ENCODE assay signal across 30 cellular contexts in the genomic region with DNA sequence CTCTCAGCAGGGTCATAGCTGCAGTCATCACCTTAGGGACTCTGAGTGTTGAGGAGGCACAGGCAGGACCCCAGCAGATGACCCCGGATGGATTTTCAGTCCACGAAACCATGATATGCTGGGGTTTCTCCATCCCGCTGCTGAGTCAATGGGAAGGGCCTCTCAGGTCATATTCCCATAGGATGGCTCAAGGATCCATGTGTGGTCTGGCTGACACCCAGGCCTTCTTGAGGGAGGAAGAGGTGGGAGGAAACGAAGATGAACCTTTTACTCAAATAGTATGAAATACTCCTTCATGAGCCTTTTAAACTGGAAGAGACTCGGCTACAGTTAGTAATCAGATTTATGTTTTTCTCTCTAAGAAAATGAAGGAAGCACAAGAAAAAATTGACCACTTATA.
"Had no signal": no experiment of that assay in that cellular context is flagged by ENCODE, and none has a peak within 500 bp of the region (broad histone marks: within the 10 kb centered on the region; RNA-seq: fewer than 3 reads in every experiment).

No MANE protein-coding gene starts in this region.

- H3K4me1 Mint-ChIP-seq: activated CD4-positive, alpha-beta memory T cell treated with anti-CD3 and anti-CD28 coated beads, Interleukin-2, amount 10 ng/mL, durations not matched to agents 7 days and 5 days; activated CD4-positive, alpha-beta T cell treated with anti-CD3 and anti-CD28 coated beads, Interleukin-2, amount 10 ng/mL, durations not matched to agents 7 days and 5 days; WTC11 had no signal

- H3K4me3 Mint-ChIP-seq: activated CD4-positive, alpha-beta memory T cell treated with anti-CD3 and anti-CD28 coated beads, Interleukin-2, amount 10 ng/mL, durations not matched to agents 7 days and 5 days; activated CD4-positive, alpha-beta T cell treated with anti-CD3 and anti-CD28 coated beads, Interleukin-2, amount 10 ng/mL, durations not matched to agents 7 days and 5 days; activated naive CD8-positive, alpha-beta T cell; activated T-cell treated with anti-CD3 and anti-CD28 coated beads, Interleukin-2, amount 50 U/mL, for 24 hours; activated T-cell treated with anti-CD3 and anti-CD28 coated beads, Interleukin-2, amount 50 U/mL, for 72 hours; WTC11 had no signal

- H3K27ac Mint-ChIP-seq: activated CD4-positive, alpha-beta memory T cell treated with anti-CD3 and anti-CD28 coated beads, Interleukin-2, amount 10 ng/mL, durations not matched to agents 7 days and 5 days; activated CD4-positive, alpha-beta T cell treated with anti-CD3 and anti-CD28 coated beads, Interleukin-2, amount 10 ng/mL, durations not matched to agents 7 days and 5 days; activated naive CD8-positive, alpha-beta T cell; activated T-cell treated with anti-CD3 and anti-CD28 coated beads, Interleukin-2, amount 50 U/mL, for 24 hours; activated T-cell treated with anti-CD3 and anti-CD28 coated beads, Interleukin-2, amount 50 U/mL, for 72 hours; WTC11 had no signal

- H3K4me3 ChIP-seq: body of pancreas, cardiac muscle cell, colonic mucosa, esophagus squamous epithelium, gastrocnemius medialis, heart left ventricle had no signal

- DNase-seq: activated CD4-positive, alpha-beta memory T cell treated with anti-CD3 and anti-CD28 coated beads, Interleukin-2, amount 10 ng/mL, durations not matched to agents 7 days and 5 days; activated CD4-positive, alpha-beta T cell treated with anti-CD3 and anti-CD28 coated beads for 1 hour; activated CD4-positive, alpha-beta T cell treated with anti-CD3 and anti-CD28 coated beads for 4 hours; activated CD4-positive, alpha-beta T cell treated with anti-CD3 and anti-CD28 coated beads, Interleukin-2, amount 10 ng/mL, durations not matched to agents 7 days and 5 days; activated CD4-positive, alpha-beta T cell treated with anti-CD3 and anti-CD28 coated beads, Interleukin-2, amount 50 U/mL, for 4 hours; activated CD8-positive, alpha-beta memory T cell treated with anti-CD3 and anti-CD28 coated beads, Interleukin-2, amount 50 U/mL, for 48 hours; activated effector memory CD4-positive, alpha-beta T cell treated with Interleukin-2 at 50 U/mL for 16 hours; activated gamma-delta T cell treated with Interleukin-2 at 50 U/mL for 16 hours; activated naive CD4-positive, alpha-beta T cell treated with anti-CD3 and anti-CD28 coated beads, Interleukin-2, amount 50 U/mL, for 16 hours; activated naive CD4-positive, alpha-beta T cell treated with Interleukin-2 at 50 U/mL for 16 hours; activated T-cell treated with anti-CD3 and anti-CD28 coated beads for 4 hours; activated T-cell treated with anti-CD3 and anti-CD28 coated beads, Interleukin-2, amount 50 U/mL, for 24 hours; activated T-cell treated with anti-CD3 and anti-CD28 coated beads, Interleukin-2, amount 50 U/mL, for 72 hours; amygdala; aorta; body of pancreas; central memory CD4-positive, alpha-beta T cell; cerebellar nuclear complex; colonic mucosa; effector CD8-positive, alpha-beta T cell; esophagus squamous epithelium; foreskin keratinocyte; gastrocnemius medialis; glutamatergic neuron; heart left ventricle; T-helper 1 cell; T-helper 2 cell had no signal

- ATAC-seq: activated T-cell treated with anti-CD3 and anti-CD28 coated beads, Interleukin-2, amount 50 U/mL, for 72 hours; body of pancreas; foreskin keratinocyte; gastrocnemius medialis; heart left ventricle; WTC11 had no signal

- H3K9me3 Mint-ChIP-seq: activated CD4-positive, alpha-beta memory T cell treated with anti-CD3 and anti-CD28 coated beads, Interleukin-2, amount 10 ng/mL, durations not matched to agents 7 days and 5 days; activated CD4-positive, alpha-beta T cell treated with anti-CD3 and anti-CD28 coated beads, Interleukin-2, amount 10 ng/mL, durations not matched to agents 7 days and 5 days; activated T-cell treated with anti-CD3 and anti-CD28 coated beads, Interleukin-2, amount 50 U/mL, for 24 hours; activated T-cell treated with anti-CD3 and anti-CD28 coated beads, Interleukin-2, amount 50 U/mL, for 72 hours; WTC11 had no signal

- H3K27me3 Mint-ChIP-seq: activated naive CD8-positive, alpha-beta T cell; activated T-cell treated with anti-CD3 and anti-CD28 coated beads, Interleukin-2, amount 50 U/mL, for 24 hours had no signal

- H3K36me3 Mint-ChIP-seq: WTC11 had no signal

- H3K9me3 ChIP-seq: body of pancreas, colonic mucosa, esophagus squamous epithelium, gastrocnemius medialis, heart left ventricle had no signal
